ENCODE assay signal across 27 cellular contexts in the genomic region with DNA sequence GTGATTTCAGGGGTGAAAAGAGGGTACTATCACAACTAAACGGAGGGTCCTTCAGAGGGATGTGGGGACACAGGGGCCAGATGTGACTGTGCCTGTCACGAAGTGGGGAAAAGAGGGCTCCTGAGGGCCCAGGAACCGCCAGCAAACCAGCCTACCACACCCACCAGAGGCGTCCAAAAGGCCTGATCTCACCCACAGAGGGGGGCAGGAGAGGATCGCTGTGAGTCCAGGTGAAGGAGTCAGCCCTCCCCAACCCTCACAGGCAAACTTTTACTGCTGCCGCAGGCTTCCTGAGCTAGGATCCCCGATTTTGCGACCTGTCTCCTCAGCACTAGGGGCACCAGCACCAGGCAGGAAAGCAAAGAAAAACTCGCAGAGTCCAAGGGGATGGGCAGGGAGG.
DNase-seq lines count a peak whose midpoint lies in the region; ATAC-seq, FAIRE-seq and TF ChIP-seq lines count a peak whose summit lies in the region.
"Had no signal": no experiment of that assay in that cellular context is flagged by ENCODE, and none has a peak within 500 bp of the region (broad histone marks: within the 10 kb centered on the region; RNA-seq: fewer than 3 reads in every experiment).

No MANE protein-coding gene starts in this region.

- H3K9me1 ChIP-seq in K562 (ENCODE audit: control insufficient read depth, insufficient read depth, low read length): peaks cover 3% of the 10 kb centered on the region

- peaks cover 5% of the 10 kb centered on the region for H3K36me3 Mint-ChIP-seq in Caco-2 (ENCODE audit: insufficient read depth, unreplicated experiment)
- H3K36me3 Mint-ChIP-seq in memory B cell: peaks cover 25% of the 10 kb centered on the region

- H3K4me1 ChIP-seq in Caco-2 (no peaks in the 10 kb centered on the region), K562 (replicated peaks in 1 of 2; ENCODE audit: control insufficient read depth in 2 of 2, insufficient read depth in 2 of 2, low read length in 2 of 2) (no peaks in the 10 kb centered on the region), psoas muscle (peaks cover 45% of the 10 kb centered on the region)

- H3K4me2 ChIP-seq in K562 (ENCODE audit: insufficient read depth, low read length): no peak overlapping the region

- H3K27me3 ChIP-seq in Caco-2 (replicated peaks; ENCODE audit: control insufficient read depth, insufficient read depth, low read length): no peaks in the 10 kb centered on the region
- no peaks in the 10 kb centered on the region for H3K27me3 ChIP-seq in K562 (ENCODE audit: control insufficient read depth in 2 of 2, insufficient read depth in 2 of 2, low read length in 2 of 2)
- H3K27me3 ChIP-seq in psoas muscle (ENCODE audit: insufficient read depth in 3 of 3, low read length in 2 of 3): no peaks in the 10 kb centered on the region
- H3K27me3 ChIP-seq: cardiac muscle cell, thyroid gland had no signal

- no peak overlapping the region for H3K4me3 Mint-ChIP-seq in Caco-2 (ENCODE audit: unreplicated experiment)
- no peak overlapping the region for H3K4me3 Mint-ChIP-seq in memory B cell
- H3K4me3 Mint-ChIP-seq: activated B cell treated with CpG ODN at 0.5 μM for 24 hours; activated CD4-positive, alpha-beta memory T cell treated with anti-CD3 and anti-CD28 coated beads for 36 hours had no signal

- no peak overlapping the region for H3K27ac ChIP-seq in K562 (ENCODE audit: extremely low read depth, low read depth, low read length)
- H3K27ac ChIP-seq in psoas muscle: peak overlapping the region; percentile 74
- H3K27ac ChIP-seq: cardiac muscle cell had no signal

- no peaks in the 10 kb centered on the region for H3K79me2 ChIP-seq in K562 (ENCODE audit: control insufficient read depth, insufficient read depth, low read length)

- no peaks in the 10 kb centered on the region for H3K27me3 Mint-ChIP-seq in Caco-2 (ENCODE audit: insufficient read depth, unreplicated experiment)
- no peaks in the 10 kb centered on the region for H3K27me3 Mint-ChIP-seq in memory B cell
- H3K27me3 Mint-ChIP-seq: activated B cell treated with CpG ODN at 0.5 μM for 24 hours; activated CD4-positive, alpha-beta memory T cell treated with anti-CD3 and anti-CD28 coated beads for 36 hours had no signal

- peaks cover 3% of the 10 kb centered on the region; the same call in 1 of the 2 replicates for H3K36me3 ChIP-seq in Caco-2 (ENCODE audit: control insufficient read depth, insufficient read depth, low read length)
- peaks cover 14% of the 10 kb centered on the region; the same call in 2 of the 3 replicates for H3K36me3 ChIP-seq in K562 (ENCODE audit: control insufficient read depth, insufficient read depth, low read length)
- H3K36me3 ChIP-seq in psoas muscle (ENCODE audit: insufficient read depth in 1 of 2, low read depth in 1 of 2): peaks cover 0 to 48% of the 10 kb centered on the region in 2 donors

- no peak for TF ChIP-seq POLR2A in K562 (conservative IDR thresholded peaks at IDR 0.05)

- no peak for TF ChIP-seq RAD21 in K562 (CRISPR knock-in tag; conservative IDR thresholded peaks at IDR 0.05 in 1 of 2, IDR thresholded peaks at IDR 0.05 in 1 of 2)

- no peak overlapping the region for H3K4me3 ChIP-seq in Caco-2 (ENCODE audit: low read depth, low read length)
- H3K4me3 ChIP-seq in K562: no peak overlapping the region
- H3K4me3 ChIP-seq in psoas muscle: no peak overlapping the region
- H3K4me3 ChIP-seq: cardiac muscle cell, skin epidermis, thyroid gland had no signal

- WGBS in K562 (ENCODE audit: insufficient coverage, low coverage, missing lambda C conversion rate): 57% methylated on average over 9 of the region's 9 CpGs
- 79 to 89% (median 84%) methylated on average over 9 of the region's 9 CpGs for WGBS in psoas muscle, 3 donors

- ATAC-seq in K562 (peak; percentile 37; the same call in 2 of the 3 replicates), memory B cell (ENCODE audit: low read depth) (no peak), psoas muscle (no peak)

- H3K27ac Mint-ChIP-seq in Caco-2 (ENCODE audit: unreplicated experiment) (peak overlapping the region; percentile 68), memory B cell (peak overlapping the region; percentile 86)
- H3K27ac Mint-ChIP-seq: activated CD4-positive, alpha-beta memory T cell treated with anti-CD3 and anti-CD28 coated beads for 36 hours had no signal

- H3K4me1 Mint-ChIP-seq in Caco-2 (ENCODE audit: low read depth, unreplicated experiment): no peaks in the 10 kb centered on the region
- H3K4me1 Mint-ChIP-seq in memory B cell: peaks cover 32% of the 10 kb centered on the region

- no peak for FAIRE-seq in K562 (lab: Jason Lieb, UNC)
- FAIRE-seq: islet of Langerhans had no signal

- TF ChIP-seq EP300 in K562 (IDR thresholded peaks at IDR 0.05; ENCODE audit: low read length): no peak

- H3K9me3 Mint-ChIP-seq in Caco-2 (ENCODE audit: unreplicated experiment) (no peaks in the 10 kb centered on the region), memory B cell (no peaks in the 10 kb centered on the region)
- H3K9me3 Mint-ChIP-seq: activated B cell treated with CpG ODN at 0.5 μM for 24 hours; activated CD4-positive, alpha-beta memory T cell treated with anti-CD3 and anti-CD28 coated beads for 36 hours had no signal

- BruUV-seq in Caco-2 (replicated peaks; lab: Mats Ljungman, UMichigan) (no TSS peak), K562 (replicated peaks; lab: Mats Ljungman, UMichigan) (no TSS peak)

- POLR2A ChIA-PET in Caco-2 (lab: Charles Lee): no interaction called here
- POLR2A ChIA-PET in K562 (lab: Yijun Ruan, JAX): interaction anchor here (0.6 kb wide), 1 partner anchor 669 kb away, joined by 3 read pairs; no protein-coding TSS in a partner anchor

- CTCF ChIA-PET in Caco-2 (lab: Charles Lee): no interaction called here
- CTCF ChIA-PET in K562 (lab: Yijun Ruan, JAX; ENCODE audit: low intra/inter-chr PET ratio): no interaction called here

- in situ Hi-C loops in K562 (cut with MboI): no loop called here

- TF ChIP-seq CTCF in Caco-2 (IDR thresholded peaks at IDR 0.05; ENCODE audit: insufficient read depth in 1 of 2, low read depth in 1 of 2, low read length in 1 of 2, severe bottlenecking in 1 of 2, unreplicated experiment in 1 of 2) (no peak), K562 (IDR thresholded peaks at IDR 0.05 in 2 of 3, conservative IDR thresholded peaks at IDR 0.05 in 1 of 3; ENCODE audit: insufficient read depth in 2 of 3, low read depth in 1 of 3, low read length in 3 of 3) (no peak), psoas muscle (IDR thresholded peaks at IDR 0.05) (no peak)

- peak overlapping the region in 1 of 2 experiments; percentile 38; a peak in 1 of 4 replicates for H3K9ac ChIP-seq in K562 (ENCODE audit: insufficient read depth in 1 of 2, low read depth in 2 of 2, low read length in 2 of 2)

- intact Hi-C loops in Caco-2 (cut with micrococcal nuclease; ENCODE audit: unreplicated experiment): no loop called here
- intact Hi-C loops in K562 (cut with micrococcal nuclease): no loop called here
- intact Hi-C loops in psoas muscle (cut with DNase I): no loop called here

- H3K9me3 ChIP-seq in Caco-2: no peaks in the 10 kb centered on the region
- no peaks in the 10 kb centered on the region for H3K9me3 ChIP-seq in K562 (replicated peaks; ENCODE audit: control insufficient read depth, insufficient read depth, low read depth, low read length)
- H3K9me3 ChIP-seq in psoas muscle: no peaks in the 10 kb centered on the region
- H3K9me3 ChIP-seq: thyroid gland had no signal

- DNase-seq in Caco-2: no peak
- DNase-seq in K562 (ENCODE audit: extremely low read depth in 1 of 4, low spot score in 3 of 4): no peak
- no peak for DNase-seq in memory B cell (ENCODE audit: low spot score in 2 of 2)
- DNase-seq in psoas muscle: no peak
- no peak for DNase-seq in 8988T
- no peak for DNase-seq in activated CD4-positive, alpha-beta T cell treated with anti-CD3 and anti-CD28 coated beads, Interleukin-2, amount 50 U/mL, for 48 hours
- DNase-seq in OCI-M1 (lab: John Stamatoyannopoulos, UW): no peak
- no peak for DNase-seq in NCI-H510A (lab: John Stamatoyannopoulos, UW)
- DNase-seq: activated B cell treated with CpG ODN at 0.5 μM for 24 hours; activated CD4-positive, alpha-beta memory T cell treated with anti-CD3 and anti-CD28 coated beads for 36 hours; activated naive CD4-positive, alpha-beta T cell treated with Interleukin-2 at 50 U/mL for 16 hours; activated T-cell treated with anti-CD3 and anti-CD28 coated beads, Interleukin-2, amount 50 U/mL, for 1 hour; amygdala; erythroblast; foreskin fibroblast; GF-D8; hippocampal formation; MV-4-11; NCI-H1694 treated with DMSO at 0.1 percent for 48 hours; NCI-H69; stimulated activated CD4-positive, alpha-beta T cell treated with anti-CD3 and anti-CD28 coated beads, Interleukin-1b, Interleukin-23, amount 100 ng/mL, for 48 hours; stimulated activated naive CD4-positive, alpha-beta T cell; T-helper 9 cell; thyroid gland had no signal

- H2AFZ ChIP-seq in K562 (ENCODE audit: low read depth, low read length): no peak overlapping the region

- peaks cover 8% of the 10 kb centered on the region; the same call in 1 of the 2 replicates for H4K20me1 ChIP-seq in K562 (replicated peaks; ENCODE audit: control insufficient read depth, insufficient read depth, low read length)

TF ChIP-seq in K562, 482 proteins besides CTCF, POLR2A, EP300 and RAD21:
- no peak for TF ChIP-seq NCOA1 (IDR thresholded peaks at IDR 0.05; ENCODE audit: low read depth)
